ENCODE assay signal across 14 cellular contexts in the genomic region with DNA sequence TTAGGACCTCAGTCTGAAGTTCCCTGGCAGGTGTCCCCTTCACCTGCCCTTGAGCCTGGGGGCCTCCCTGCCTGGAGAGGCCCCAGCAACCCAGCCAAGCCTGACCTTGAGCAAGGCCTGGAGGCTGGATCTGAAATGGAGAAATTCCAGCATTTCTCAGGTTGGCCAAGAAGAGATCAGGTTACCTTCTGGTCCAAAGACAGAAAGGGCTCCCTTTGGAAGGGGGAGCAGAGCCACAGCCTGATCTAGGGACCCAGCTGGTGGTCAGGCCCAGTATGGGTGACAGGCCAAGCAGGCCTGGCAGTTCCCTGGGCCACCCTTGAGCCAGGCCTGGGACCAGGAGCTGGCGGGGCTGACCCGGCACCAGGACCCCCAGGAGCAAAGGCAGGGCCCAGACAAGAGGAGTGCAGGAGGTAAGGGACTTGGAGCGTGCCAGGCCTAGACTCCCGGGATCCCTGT.
DNase-seq lines count a peak whose midpoint lies in the region; ATAC-seq, FAIRE-seq and TF ChIP-seq lines count a peak whose summit lies in the region.
"Had no signal": no experiment of that assay in that cellular context is flagged by ENCODE, and none has a peak within 500 bp of the region (broad histone marks: within the 10 kb centered on the region; RNA-seq: fewer than 3 reads in every experiment).

No MANE protein-coding gene starts in this region.

- WGBS in K562 (ENCODE audit: insufficient coverage, low coverage, missing lambda C conversion rate): 60% methylated on average over 1 of the region's 4 CpGs
- WGBS in HepG2 (ENCODE audit: low lambda C conversion rate): 95% methylated on average over 4 of the region's 4 CpGs

- H2AFZ ChIP-seq in K562 (ENCODE audit: low read depth, low read length): no peak overlapping the region
- no peak overlapping the region for H2AFZ ChIP-seq in HepG2 (ENCODE audit: low read length)

- H3K9me3 ChIP-seq in ES-I3 (ENCODE audit: control insufficient read depth, insufficient read depth, low read length) (peaks cover 15% of the 10 kb centered on the region), K562 (replicated peaks; ENCODE audit: control insufficient read depth, insufficient read depth, low read depth, low read length) (peaks cover 10% of the 10 kb centered on the region), HepG2 (ENCODE audit: low read length) (peaks cover 22% of the 10 kb centered on the region)

- intact Hi-C loops in K562 (cut with micrococcal nuclease) (loop anchor here (10.0 kb wide), 1 partner anchor 79 kb away; no protein-coding TSS in a partner anchor), HepG2 (cut with micrococcal nuclease; ENCODE audit: unreplicated experiment) (no loop called here)

- CTCF ChIA-PET in K562 (lab: Yijun Ruan, JAX; ENCODE audit: low intra/inter-chr PET ratio) (no interaction called here), HepG2 (lab: Yijun Ruan, JAX; ENCODE audit: low intra/inter-chr PET ratio, low total read pairs) (no interaction called here)

- 0 out of 2 replicates have a peak overlapping the region, but pooled peaks have one; percentile 28 for H3K9ac ChIP-seq in ES-I3 (ENCODE audit: low read depth, low read length)
- H3K9ac ChIP-seq in K562 (ENCODE audit: insufficient read depth in 1 of 2, low read depth in 2 of 2, low read length in 2 of 2): peak overlapping the region; percentile 78 to 87
- no peak overlapping the region for H3K9ac ChIP-seq in HepG2 (ENCODE audit: insufficient read depth, low read depth, low read length)

- no peak for TF ChIP-seq POLR2A in K562 (conservative IDR thresholded peaks at IDR 0.05)
- TF ChIP-seq POLR2A in HepG2 (IDR thresholded peaks at IDR 0.05; ENCODE audit: insufficient read depth in 1 of 2, low read depth in 2 of 2, low read length in 2 of 2): no peak

- H3K4me1 ChIP-seq in ES-I3 (ENCODE audit: insufficient read depth, low read length): peaks cover 13% of the 10 kb centered on the region
- peaks cover 20 to 35% of the 10 kb centered on the region in 2 experiments; a peak in 4 of 5 replicates for H3K4me1 ChIP-seq in K562 (replicated peaks in 1 of 2; ENCODE audit: control insufficient read depth in 2 of 2, insufficient read depth in 2 of 2, low read length in 2 of 2)
- peaks cover 26% of the 10 kb centered on the region for H3K4me1 ChIP-seq in HepG2 (ENCODE audit: insufficient read depth, low read length)

- H3K4me3 ChIP-seq in K562: peak overlapping the region; percentile 38
- peak overlapping the region in 1 of 3 experiments; percentile 10; a peak in 1 of 6 replicates for H3K4me3 ChIP-seq in HepG2 (replicated peaks in 1 of 3; ENCODE audit: insufficient read depth in 1 of 3, low read depth in 2 of 3, low read length in 3 of 3)
- H3K4me3 ChIP-seq in skin epidermis: peak overlapping the region in 5 of 7 experiments; percentile 15 to 38 (median 29)
- H3K4me3 ChIP-seq: lung had no signal

- DNase-seq in K562 (ENCODE audit: extremely low read depth in 1 of 4, low spot score in 3 of 4) (no peak), HepG2 (ENCODE audit: low spot score) (no peak), KG1 (lab: John Stamatoyannopoulos, UW) (no peak), cortex of kidney (lab: John Stamatoyannopoulos, UW) (no peak), Kasumi-1 (lab: John Stamatoyannopoulos, UW) (no peak)
- no peak for DNase-seq in activated CD4-positive, alpha-beta T cell treated with anti-CD3 and anti-CD28 coated beads, Interleukin-2, amount 50 U/mL, for 48 hours
- DNase-seq: activated T-cell treated with anti-CD3 and anti-CD28 coated beads, Interleukin-2, amount 50 U/mL, for 4 hours; caudate nucleus; spleen had no signal

- in situ Hi-C loops in K562 (cut with MboI): no loop called here
- in situ Hi-C loops in HepG2 (cut with HindIII; ENCODE audit: extremely low pct_ligation_motif_present, low pct_unique_long_range_greater_than_20kb): no loop called here

- H3K27me3 ChIP-seq in K562 (ENCODE audit: control insufficient read depth in 2 of 2, insufficient read depth in 2 of 2, low read length in 2 of 2): no peaks in the 10 kb centered on the region
- H3K27me3 ChIP-seq in HepG2 (ENCODE audit: control insufficient read depth in 1 of 2, insufficient read depth in 2 of 2, low read length in 2 of 2): no peaks in the 10 kb centered on the region

- no peaks in the 10 kb centered on the region for H3K9me1 ChIP-seq in K562 (ENCODE audit: control insufficient read depth, insufficient read depth, low read length)

- TF ChIP-seq RAD21 in K562 (CRISPR knock-in tag; conservative IDR thresholded peaks at IDR 0.05 in 1 of 2, IDR thresholded peaks at IDR 0.05 in 1 of 2) (no peak), HepG2 (CRISPR knock-in tag; IDR thresholded peaks at IDR 0.05) (no peak)

- TF ChIP-seq CTCF in K562 (IDR thresholded peaks at IDR 0.05 in 2 of 3, conservative IDR thresholded peaks at IDR 0.05 in 1 of 3; ENCODE audit: insufficient read depth in 2 of 3, low read depth in 1 of 3, low read length in 3 of 3): no peak
- no peak for TF ChIP-seq CTCF in HepG2 (CRISPR knock-in tag; IDR thresholded peaks at IDR 0.05)

- peak overlapping the region; percentile 89 for H3K27ac ChIP-seq in K562 (ENCODE audit: extremely low read depth, low read depth, low read length)
- H3K27ac ChIP-seq in HepG2 (ENCODE audit: extremely low read length, insufficient read depth, low read length): no peak overlapping the region
- peak overlapping the region in 18 of 21 experiments; percentile 13 to 90 (median 74) for H3K27ac ChIP-seq in skin epidermis
- H3K27ac ChIP-seq: C4-2B, spleen had no signal

- H4K20me1 ChIP-seq in K562 (replicated peaks; ENCODE audit: control insufficient read depth, insufficient read depth, low read length) (no peaks in the 10 kb centered on the region), HepG2 (ENCODE audit: insufficient read depth, low read length) (no peaks in the 10 kb centered on the region)

- TF ChIP-seq EP300 in K562 (IDR thresholded peaks at IDR 0.05; ENCODE audit: low read length) (no peak), HepG2 (IDR thresholded peaks at IDR 0.05; ENCODE audit: low read depth in 2 of 2, low read length in 2 of 2) (no peak), HepG2 (CRISPR knock-in tag; IDR thresholded peaks at IDR 0.05; ENCODE audit: borderline replicate concordance) (no peak)

- H3K36me3 ChIP-seq in ES-I3 (ENCODE audit: insufficient read depth, low read length) (no peaks in the 10 kb centered on the region; the same call in 1 of the 2 replicates), K562 (ENCODE audit: control insufficient read depth, insufficient read depth, low read length) (no peaks in the 10 kb centered on the region), HepG2 (replicated peaks in 1 of 2; ENCODE audit: control insufficient read depth in 1 of 2, insufficient read depth in 2 of 2, low read length in 2 of 2) (no peaks in the 10 kb centered on the region)
- H3K36me3 ChIP-seq: spleen had no signal

- BruUV-seq in K562 (replicated peaks; lab: Mats Ljungman, UMichigan) (no TSS peak), HepG2 (replicated peaks; lab: Mats Ljungman, UMichigan) (no TSS peak)

- H3K79me2 ChIP-seq in K562 (ENCODE audit: control insufficient read depth, insufficient read depth, low read length): peaks cover 23% of the 10 kb centered on the region; the same call in 2 of the 3 replicates
- H3K79me2 ChIP-seq in HepG2 (ENCODE audit: insufficient read depth, low read length): no peaks in the 10 kb centered on the region

- H3K4me2 ChIP-seq in K562 (ENCODE audit: insufficient read depth, low read length) (peak overlapping the region; percentile 78), HepG2 (ENCODE audit: low read depth, low read length) (no peak overlapping the region)

- POLR2A ChIA-PET in K562 (lab: Yijun Ruan, JAX) (interaction anchor here (0.6 kb wide), 1 partner anchor 219 kb away, joined by 3 read pairs; no protein-coding TSS in a partner anchor), HepG2 (lab: Yijun Ruan, JAX) (no interaction called here)

- no peak for FAIRE-seq in K562 (lab: Jason Lieb, UNC)
- no peak for FAIRE-seq in HepG2 (lab: Jason Lieb, UNC)
- FAIRE-seq: frontal cortex had no signal

- ATAC-seq in K562: no peak
- ATAC-seq in HepG2: no peak; the same call in 2 of the 3 replicates
- ATAC-seq: activated T-cell treated with anti-CD3 and anti-CD28 coated beads, Interleukin-2, amount 50 U/mL, for 4 hours had no signal

TF ChIP-seq in K562, 482 proteins besides CTCF, POLR2A, EP300 and RAD21 (continues in another document):
- TF ChIP-seq CBFA2T2 (conservative IDR thresholded peaks at IDR 0.05) (no peak), THAP12 (CRISPR knock-in tag; IDR thresholded peaks at IDR 0.05) (no peak)

TF ChIP-seq in HepG2, 621 proteins besides CTCF, POLR2A, EP300 and RAD21 (continues in another document):
- TF ChIP-seq ZNF607 (CRISPR knock-in tag; IDR thresholded peaks at IDR 0.05; ENCODE audit: borderline replicate concordance) (no peak), ZNF782 (CRISPR knock-in tag; IDR thresholded peaks at IDR 0.05; ENCODE audit: borderline replicate concordance) (no peak), ELF4 (CRISPR knock-in tag; IDR thresholded peaks at IDR 0.05; ENCODE audit: borderline replicate concordance) (no peak), SIX1 (CRISPR knock-in tag; IDR thresholded peaks at IDR 0.05; ENCODE audit: borderline replicate concordance) (peak; percentile 56), ZNF737 (CRISPR knock-in tag; IDR thresholded peaks at IDR 0.05; ENCODE audit: borderline replicate concordance) (no peak), ZNF264 (CRISPR knock-in tag; IDR thresholded peaks at IDR 0.05) (no peak), HNF4A (CRISPR knock-in tag; IDR thresholded peaks at IDR 0.05) (0 out of 2 replicates have a peak, but pooled peaks have one; percentile 14), ARNT (IDR thresholded peaks at IDR 0.05) (no peak), ZFX (CRISPR knock-in tag; IDR thresholded peaks at IDR 0.05; ENCODE audit: low read depth) (peak; percentile 33; the same call in 1 of the 2 replicates), ZNF326 (CRISPR knock-in tag; IDR thresholded peaks at IDR 0.05; ENCODE audit: borderline replicate concordance) (no peak), KLF11 (CRISPR knock-in tag; IDR thresholded peaks at IDR 0.05) (no peak), SATB2 (CRISPR knock-in tag; IDR thresholded peaks at IDR 0.05) (no peak), RXRA (CRISPR knock-in tag; IDR thresholded peaks at IDR 0.05) (peak; percentile 19; the same call in 1 of the 2 replicates)
- TF ChIP-seq, protein P1, sequence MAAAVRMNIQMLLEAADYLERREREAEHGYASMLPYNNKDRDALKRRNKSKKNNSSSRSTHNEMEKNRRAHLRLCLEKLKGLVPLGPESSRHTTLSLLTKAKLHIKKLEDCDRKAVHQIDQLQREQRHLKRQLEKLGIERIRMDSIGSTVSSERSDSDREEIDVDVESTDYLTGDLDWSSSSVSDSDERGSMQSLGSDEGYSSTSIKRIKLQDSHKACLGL (CRISPR knock-in tag; IDR thresholded peaks at IDR 0.05): no peak
